23 cellular contexts compared by ENCODE assay signal in genomic region chr4:98685225-98686045, GRCh38. TPM values are rescaled to one million over a fixed set of nuclear protein-coding genes. Genes with fewer than 3 reads are reported as not detected.
A peak's percentile ranks its signal among the peaks of the same experiment; 100 is the strongest.
DNase-seq lines count a peak whose midpoint lies in the region; ATAC-seq, FAIRE-seq and TF ChIP-seq lines count a peak whose summit lies in the region.
"Had no signal": no experiment of that assay in that cellular context is flagged by ENCODE, and none has a peak within 500 bp of the region (broad histone marks: within the 10 kb centered on the region; RNA-seq: fewer than 3 reads in every experiment).

No MANE protein-coding gene starts in this region.

- CTCF ChIA-PET in A549 (lab: Yijun Ruan, JAX) (no interaction called here), IMR-90 (lab: Yijun Ruan, JAX) (no interaction called here)

- H3K23ac ChIP-seq in IMR-90 (ENCODE audit: low read depth, low read length): no peak overlapping the region

- no peak overlapping the region for H3K9ac ChIP-seq in IMR-90 (ENCODE audit: low read depth, low read length)
- H3K9ac ChIP-seq: BLaER1 treated with 17β-estradiol and CSF1 and Interleukin-3, amounts not matched to agents 10 nM and 100 nM had no signal

- POLR2A ChIA-PET in A549 (lab: Yijun Ruan, JAX): no interaction called here
- POLR2A ChIA-PET in IMR-90 (lab: Charles Lee; ENCODE audit: unreplicated experiment): no interaction called here

- no peak overlapping the region for H3K56ac ChIP-seq in IMR-90 (ENCODE audit: extremely low read depth, insufficient read depth, low read length)

- no peaks in the 10 kb centered on the region for H3K9me3 ChIP-seq in A549
- no peaks in the 10 kb centered on the region for H3K9me3 ChIP-seq in IMR-90 (ENCODE audit: control insufficient read depth, insufficient read depth, low read length)
- no peaks in the 10 kb centered on the region for H3K9me3 ChIP-seq in right lobe of liver
- H3K9me3 ChIP-seq: MG63 had no signal

- no peak overlapping the region for H3K18ac ChIP-seq in IMR-90 (ENCODE audit: low read depth, low read length)

- peaks cover 8% of the 10 kb centered on the region; the same call in 2 of the 3 replicates for H3K4me1 ChIP-seq in A549
- H3K4me1 ChIP-seq in IMR-90 (ENCODE audit: control insufficient read depth, insufficient read depth, low read length): peaks cover 5% of the 10 kb centered on the region
- H3K4me1 ChIP-seq in right lobe of liver: peaks cover 0 to 17% (median 6%) of the 10 kb centered on the region in 4 donors

- TF ChIP-seq EP300 in A549 (IDR thresholded peaks at IDR 0.05): no peak

- H3K4me3 ChIP-seq in A549 (no peak overlapping the region), IMR-90 (ENCODE audit: insufficient read depth, low read depth, low read length) (no peak overlapping the region), right lobe of liver (no peak overlapping the region)
- H3K4me3 ChIP-seq: BLaER1 treated with 17β-estradiol and CSF1 and Interleukin-3, amounts not matched to agents 10 nM and 100 nM; MG63; SK-N-MC had no signal

- no peak overlapping the region for H2BK5ac ChIP-seq in IMR-90 (ENCODE audit: low read depth, low read length, poor library complexity, severe bottlenecking)

- ATAC-seq in A549: no peak
- no peak for ATAC-seq in IMR-90 (ENCODE audit: low read depth)
- peak; percentile 72 to 87 (median 78) for ATAC-seq in right lobe of liver
- no peak for ATAC-seq in HG03565 (IDR thresholded peaks at IDR 0.05; ENCODE audit: unreplicated experiment)

- H3K27me3 ChIP-seq in IMR-90 (ENCODE audit: control insufficient read depth, insufficient read depth, low read length) (no peaks in the 10 kb centered on the region), right lobe of liver (no peaks in the 10 kb centered on the region)
- H3K27me3 ChIP-seq: BLaER1 treated with 17β-estradiol and CSF1 and Interleukin-3, amounts not matched to agents 10 nM and 100 nM; MG63 had no signal

- H2AK5ac ChIP-seq in IMR-90 (ENCODE audit: low read depth, low read length): no peak overlapping the region

- H3K79me1 ChIP-seq in IMR-90 (ENCODE audit: low read depth in 1 of 2, low read length in 2 of 2): no peaks in the 10 kb centered on the region

- H4K91ac ChIP-seq in IMR-90 (ENCODE audit: insufficient read depth, low read depth, low read length): no peak overlapping the region

- H3K4me2 ChIP-seq in A549: no peak overlapping the region
- no peak overlapping the region for H3K4me2 ChIP-seq in IMR-90 (ENCODE audit: low read depth, low read length)
- H3K4me2 ChIP-seq: BLaER1 treated with 17β-estradiol and CSF1 and Interleukin-3, amounts not matched to agents 10 nM and 100 nM had no signal

- H3K4ac ChIP-seq in IMR-90 (ENCODE audit: low read depth, low read length): no peak overlapping the region

- no peaks in the 10 kb centered on the region for H4K20me1 ChIP-seq in IMR-90 (ENCODE audit: insufficient read depth, low read length)
- H4K20me1 ChIP-seq: BLaER1 treated with 17β-estradiol and CSF1 and Interleukin-3, amounts not matched to agents 10 nM and 100 nM had no signal

- H4K5ac ChIP-seq in IMR-90 (ENCODE audit: low read depth, low read length): no peak overlapping the region

- no peak overlapping the region for H2AK9ac ChIP-seq in IMR-90 (replicated peaks; ENCODE audit: low read depth, low read length, poor library complexity)

- H4K8ac ChIP-seq in IMR-90 (ENCODE audit: low read depth in 2 of 2, low read length in 2 of 2): no peak overlapping the region

- H2AFZ ChIP-seq in IMR-90 (replicated peaks; ENCODE audit: low read length, poor library complexity): no peak overlapping the region

- WGBS in A549 (ENCODE audit: missing lambda C conversion rate): 82% methylated on average over 8 of the region's 8 CpGs
- WGBS in IMR-90 (ENCODE audit: extremely low coverage in 2 of 2, insufficient read length in 1 of 2), 2 experiments: no CpG with 5 or more reads among the region's 8 CpGs
- 21% methylated on average over 7 of the region's 8 CpGs for WGBS in right lobe of liver (ENCODE audit: insufficient coverage, low coverage, low lambda C conversion rate, missing lambda C conversion rate)

- TF ChIP-seq RAD21 in A549 (conservative IDR thresholded peaks at IDR 0.05 in 1 of 2, IDR thresholded peaks at IDR 0.05 in 1 of 2) (no peak), IMR-90 (IDR thresholded peaks at IDR 0.05; ENCODE audit: low read length) (no peak)

- in situ Hi-C loops in IMR-90 (cut with MboI; ENCODE audit: low sequenced_read_pairs): no loop called here

- no peak overlapping the region for H3K27ac ChIP-seq in A549
- H3K27ac ChIP-seq in IMR-90 (ENCODE audit: insufficient read depth, low read length): no peak overlapping the region
- no peak overlapping the region for H3K27ac ChIP-seq in right lobe of liver
- H3K27ac ChIP-seq: BLaER1 treated with 17β-estradiol and CSF1 and Interleukin-3, amounts not matched to agents 10 nM and 100 nM had no signal

- no peak overlapping the region for H2BK20ac ChIP-seq in IMR-90 (ENCODE audit: low read depth, low read length)

- BruUV-seq in IMR-90 (replicated peaks; lab: Mats Ljungman, UMichigan): no TSS peak

- intact Hi-C loops in IMR-90 (cut with micrococcal nuclease) (no loop called here), right lobe of liver (cut with DNase I) (no loop called here)

- no peak for DNase-seq in A549 (ENCODE audit: low read depth in 1 of 2, low spot score in 1 of 2)
- DNase-seq in IMR-90: no peak
- DNase-seq in dermis microvascular lymphatic vessel endothelial cell (ENCODE audit: low read depth in 2 of 2): peak; percentile 40 to 60
- no peak for DNase-seq in right lobe of liver
- DNase-seq in T-helper 1 cell: no peak
- DNase-seq in activated CD4-positive, alpha-beta T cell treated with anti-CD3 and anti-CD28 coated beads, Interleukin-2, amount 50 U/mL, for 4 hours: no peak
- no peak for DNase-seq in activated T-cell treated with anti-CD3 and anti-CD28 coated beads, Interleukin-2, amount 50 U/mL, for 1 hour
- DNase-seq: DMS 273 treated with DMSO at 0.1 percent for 48 hours, DND-41, Kasumi-1, MG63, NCI-H1048, NCI-H1436, NCI-H2171, NCI-H446, NCI-H774, OCI-M1, SHP77 had no signal

- no peak for FAIRE-seq in A549 (lab: Jason Lieb, UNC)
- FAIRE-seq: GM19239 had no signal

- TF ChIP-seq CTCF in A549 (IDR thresholded peaks at IDR 0.05) (no peak), IMR-90 (conservative IDR thresholded peaks at IDR 0.05; ENCODE audit: low read depth, low read length) (no peak), right lobe of liver (IDR thresholded peaks at IDR 0.05) (no peak)

- H3K36me3 ChIP-seq in IMR-90 (ENCODE audit: control insufficient read depth, insufficient read depth, low read length): no peaks in the 10 kb centered on the region
- no peaks in the 10 kb centered on the region for H3K36me3 ChIP-seq in right lobe of liver
- H3K36me3 ChIP-seq: BLaER1 treated with 17β-estradiol and CSF1 and Interleukin-3, amounts not matched to agents 10 nM and 100 nM; MG63 had no signal

- H3K14ac ChIP-seq in IMR-90 (replicated peaks; ENCODE audit: low read depth, low read length): no peak overlapping the region

- H2BK120ac ChIP-seq in IMR-90 (ENCODE audit: low read depth, low read length): no peak overlapping the region

- peaks cover 6% of the 10 kb centered on the region; the same call in 1 of the 2 replicates for H3K9me1 ChIP-seq in IMR-90 (ENCODE audit: insufficient read depth, low read length)

- dilution Hi-C loops in IMR-90 (cut with HindIII; ENCODE audit: low sequenced_read_pairs, unreplicated experiment): no loop called here

- H2BK15ac ChIP-seq in IMR-90 (ENCODE audit: low read depth, low read length): no peak overlapping the region

- TF ChIP-seq POLR2A in A549 (IDR thresholded peaks at IDR 0.05; ENCODE audit: low read length): no peak
- no peak for TF ChIP-seq POLR2A in IMR-90 (IDR thresholded peaks at IDR 0.05; ENCODE audit: low read depth, low read length)
- TF ChIP-seq POLR2A in right lobe of liver (IDR thresholded peaks at IDR 0.05): no peak

TF ChIP-seq in A549, 52 proteins besides CTCF, POLR2A, EP300 and RAD21 (continues in another document):
- peak; percentile 19 for TF ChIP-seq MAFK (IDR thresholded peaks at IDR 0.05; ENCODE audit: partially characterized antibody)
- TF ChIP-seq USF2 (IDR thresholded peaks at IDR 0.05): no peak

TF ChIP-seq in IMR-90, 13 proteins besides CTCF, POLR2A, EP300 and RAD21:
- TF ChIP-seq MAFK (IDR thresholded peaks at IDR 0.05; ENCODE audit: low read depth, low read length) (peak; percentile 29; the same call in 1 of the 2 replicates), RFX5 (IDR thresholded peaks at IDR 0.05; ENCODE audit: low read depth, low read length) (no peak)

RNA-seq across cellular contexts. Expression of gene TSPAN5, which starts 27.0 kb away (rescaled TPM):
- polyA plus RNA-seq in A549 (2011; rRNA removed) (10.6 and 12.4 TPM in 2 replicates), A549 (2017; fragmentation: RNase III; extraction: RNeasy Plus Mini Kit Qiagen cat#74134 plus additional on column Dnase treatment) (7.4 to 9.5 TPM (median 9.0 TPM) in 3 replicates), IMR-90 (2012; rRNA removed) (58.2 and 64.8 TPM in 2 replicates)
- polyA plus RNA-seq in A549 (2012; cell fraction: cytosol; rRNA removed): 2.8 and 3.6 TPM in 2 replicates
- polyA plus RNA-seq in A549 (2012; cell fraction: nucleus; rRNA removed): 2.8 and 3.3 TPM in 2 replicates
- polyA minus RNA-seq in A549 (2011; rRNA and poly(A)+ RNA removed): 7.4 and 7.5 TPM in 2 replicates
- total RNA-seq in IMR-90 (2012; rRNA removed) (79.6 and 88.3 TPM in 2 replicates), dermis microvascular lymphatic vessel endothelial cell (71.4 and 89.8 TPM in 2 replicates), right lobe of liver (1 to 10 TPM in 1 of 6 experiments, under 1 TPM in 5; 0.12 to 1.2 (median 0.50) TPM)
- polyA plus RNA-seq in IMR-90 (2012; cell fraction: cytosol; rRNA removed): 36.9 and 41.6 TPM in 2 replicates
- polyA plus RNA-seq in IMR-90 (2012; cell fraction: nucleus; rRNA removed; ENCODE audit: low replicate concordance): 21.8 and 70.0 TPM in 2 replicates
- total RNA-seq: G401 had no signal

Comparison
In these comparisons a context has a peak if more than half of its experiments do, and no peak if none do; other contexts are left out.
1. ATAC-seq: peak in right lobe of liver (4 of 4); none in A549 (0 of 2), IMR-90 (single experiment) and HG03565 (single experiment).
2. DNase-seq: peak in dermis microvascular lymphatic vessel endothelial cell (2 of 2); none in A549 (0 of 2), IMR-90 (single experiment), right lobe of liver (0 of 3), T-helper 1 cell (0 of 5), activated CD4-positive, alpha-beta T cell treated with anti-CD3 and anti-CD28 coated beads, Interleukin-2, amount 50 U/mL, for 4 hours (0 of 2) and activated T-cell treated with anti-CD3 and anti-CD28 coated beads, Interleukin-2, amount 50 U/mL, for 1 hour (single experiment).
3. RNA of gene TSPAN5, which starts 27.0 kb away (total RNA-seq): 79.6 to 88.3 TPM in IMR-90 and 71.4 to 89.8 TPM in dermis microvascular lymphatic vessel endothelial cell; 0.12 to 1.2 TPM in right lobe of liver; every median in the first group is over 10 times any median in the second.